11 cellular contexts compared by ENCODE assay signal in the genomic region with DNA sequence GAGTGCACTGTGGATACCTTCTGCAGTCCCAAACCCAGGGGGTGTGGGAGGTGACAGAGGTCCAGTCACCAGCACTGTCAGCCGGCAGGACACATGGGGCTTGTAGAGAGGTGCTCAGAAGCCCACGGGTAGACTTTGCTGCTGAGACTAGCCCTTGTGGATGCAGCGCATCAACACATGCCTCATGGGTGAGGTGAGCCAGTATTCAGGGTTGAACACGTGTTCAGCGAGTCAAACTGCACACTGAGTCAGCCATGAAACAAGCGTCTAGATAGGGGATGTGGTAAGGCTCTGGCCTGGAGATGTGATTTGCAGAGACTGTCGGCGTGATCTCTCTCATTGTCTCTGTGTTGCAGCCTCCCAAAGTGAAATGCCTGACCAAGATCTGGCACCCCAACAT.
DNase-seq lines count a peak whose midpoint lies in the region; ATAC-seq, FAIRE-seq and TF ChIP-seq lines count a peak whose summit lies in the region.
"Had no signal": no experiment of that assay in that cellular context is flagged by ENCODE, and none has a peak within 500 bp of the region (broad histone marks: within the 10 kb centered on the region; RNA-seq: fewer than 3 reads in every experiment).

No MANE protein-coding gene starts in this region.

- ATAC-seq in GM19455 (IDR thresholded peaks at IDR 0.05; ENCODE audit: unreplicated experiment) = no peak
- ATAC-seq in HG03045 (IDR thresholded peaks at IDR 0.05; ENCODE audit: unreplicated experiment) = no peak
- ATAC-seq: GM23338, Panc1 had no signal

- no peak for FAIRE-seq in D721Med (lab: Jason Lieb, UNC)

- peak; percentile 74 for DNase-seq in EL
- DNase-seq in RWPE1 (ENCODE audit: low spot score) = no peak
- peak; percentile 36 for DNase-seq in choroid plexus epithelial cell (ENCODE audit: low read depth)
- DNase-seq in stimulated activated CD4-positive, alpha-beta T cell treated with anti-CD3 and anti-CD28 coated beads, Interleukin-15, amount 100 ng/mL, for 24 hours = peak; percentile 57
- DNase-seq in D721Med (ENCODE audit: insufficient read length, low spot score) = no peak
- DNase-seq in NCI-H146 (lab: John Stamatoyannopoulos, UW) = no peak
- DNase-seq: NCI-H1694 treated with DMSO at 0.1 percent for 48 hours had no signal

- no peak for TF ChIP-seq CTCF in RWPE1 (conservative IDR thresholded peaks at IDR 0.05; ENCODE audit: low read depth)
- no peak for TF ChIP-seq CTCF in choroid plexus epithelial cell (conservative IDR thresholded peaks at IDR 0.05; ENCODE audit: low read depth, low read length)
- no peak for TF ChIP-seq CTCF in D721Med (IDR thresholded peaks at IDR 0.05; ENCODE audit: insufficient read depth, missing control alignments)

- CTCF ChIA-PET in RWPE1 (lab: Yijun Ruan, JAX) = interaction anchor here (0.9 kb wide), 1 partner anchor 166 kb away, joined by 4 read pairs; no protein-coding TSS in a partner anchor

- H3K27ac ChIP-seq in RWPE1 = peak overlapping the region; percentile 7; the same call in 1 of the 2 replicates

- H3K4me3 ChIP-seq in choroid plexus epithelial cell (ENCODE audit: low read depth, low read length) = no peak overlapping the region
- H3K4me3 ChIP-seq: GM23338 had no signal

- POLR2A ChIA-PET in RWPE1 (lab: Yijun Ruan, JAX; ENCODE audit: low non-redundant PET) = no interaction called here

Comparison
In these comparisons a context has a peak if more than half of its experiments do, and no peak if none do; other contexts are left out.
1. DNase-seq: peak in EL (single experiment), choroid plexus epithelial cell (single experiment) and stimulated activated CD4-positive, alpha-beta T cell treated with anti-CD3 and anti-CD28 coated beads, Interleukin-15, amount 100 ng/mL, for 24 hours (single experiment); none in RWPE1 (single experiment), D721Med (single experiment) and NCI-H146 (single experiment).